ENCODE assay signal across 1 cellular context in the genomic region with DNA sequence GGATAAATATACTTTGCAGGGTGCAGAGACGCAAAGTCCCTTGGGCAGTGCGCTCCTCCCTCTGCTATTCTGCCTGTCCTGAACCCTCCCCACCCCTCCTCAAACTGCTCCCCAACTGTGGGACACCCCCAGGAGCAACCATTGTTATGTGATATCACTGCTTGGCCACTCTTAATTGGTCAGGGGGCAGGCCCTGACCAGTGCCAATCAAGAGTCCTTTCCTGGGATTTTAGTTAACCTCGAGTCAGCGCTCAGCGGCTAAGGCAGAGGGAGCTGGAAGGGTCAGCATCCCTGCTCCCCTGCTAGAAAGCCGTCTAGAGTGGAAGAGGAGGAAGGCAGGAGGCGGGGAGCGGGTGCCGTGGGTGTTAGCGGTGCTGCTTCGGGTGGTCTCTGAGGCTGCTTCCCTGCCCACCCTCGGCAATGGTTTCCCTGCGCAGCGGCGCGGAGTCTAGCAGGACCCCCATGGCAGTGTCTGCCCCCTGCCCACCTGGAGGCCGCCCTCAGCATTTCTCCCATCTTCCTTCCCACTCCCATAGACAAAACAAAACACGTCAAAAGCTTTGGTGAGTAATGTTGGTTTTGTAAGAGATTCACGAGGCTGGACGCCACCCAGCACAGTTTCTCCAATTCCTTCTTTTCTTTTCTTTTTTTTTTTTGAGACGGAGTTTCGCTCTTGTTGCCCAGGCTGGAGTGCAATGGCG.
TF ChIP-seq lines count a peak whose summit lies in the region.

No MANE protein-coding gene starts in this region.

TF ChIP-seq in H1, 55 proteins besides CTCF, POLR2A, EP300 and RAD21:
- TF ChIP-seq CREB1 (IDR thresholded peaks at IDR 0.05): no peak
- TF ChIP-seq FOSL1 (IDR thresholded peaks at IDR 0.05; ENCODE audit: insufficient read depth, low read depth, low read length): no peak
- TF ChIP-seq KDM5A (IDR thresholded peaks at IDR 0.05; ENCODE audit: low read length): no peak
- no peak for TF ChIP-seq SAP30 (IDR thresholded peaks at IDR 0.05; ENCODE audit: insufficient read depth, insufficient replicate concordance, low read length)
- no peak for TF ChIP-seq GABPA (IDR thresholded peaks at IDR 0.05; ENCODE audit: borderline replicate concordance, insufficient read depth, low read length)
- no peak for TF ChIP-seq RNF2 (IDR thresholded peaks at IDR 0.05; ENCODE audit: borderline replicate concordance, low read depth, low read length, missing control alignments, poor library complexity, severe bottlenecking)
- TF ChIP-seq YY1 (IDR thresholded peaks at IDR 0.05; ENCODE audit: low read depth, low read length): no peak
- TF ChIP-seq PHF8 (conservative IDR thresholded peaks at IDR 0.05; ENCODE audit: low read depth, low read length): no peak
- TF ChIP-seq USF2 (IDR thresholded peaks at IDR 0.05; ENCODE audit: low read length): no peak
- TF ChIP-seq SUZ12 (IDR thresholded peaks at IDR 0.05; ENCODE audit: low read length): no peak
- TF ChIP-seq EGR1 (IDR thresholded peaks at IDR 0.05; ENCODE audit: borderline replicate concordance, low read depth, low read length): no peak
- TF ChIP-seq KDM1A (IDR thresholded peaks at IDR 0.05; ENCODE audit: borderline replicate concordance, low read length): no peak
- no peak for TF ChIP-seq ATF3 (IDR thresholded peaks at IDR 0.05; ENCODE audit: insufficient read depth, low read depth, low read length)
- no peak for TF ChIP-seq POU5F1 (IDR thresholded peaks at IDR 0.05; ENCODE audit: low read depth, low read length)
- TF ChIP-seq ZNF274 (IDR thresholded peaks at IDR 0.05; ENCODE audit: borderline replicate concordance, extremely low read depth, low read length): no peak
- no peak for TF ChIP-seq SRF (IDR thresholded peaks at IDR 0.05; ENCODE audit: low read depth, low read length)
- TF ChIP-seq E2F6 (IDR thresholded peaks at IDR 0.05): no peak
- TF ChIP-seq GTF2F1 (IDR thresholded peaks at IDR 0.05; ENCODE audit: borderline replicate concordance, low read depth, low read length): no peak
- TF ChIP-seq SIN3A (conservative IDR thresholded peaks at IDR 0.05 in 1 of 2, IDR thresholded peaks at IDR 0.05 in 1 of 2; ENCODE audit: low read depth in 1 of 2, low read length in 2 of 2): no peak
